2 cellular contexts compared by ENCODE assay signal in genomic region chr5:116858705-116859333, GRCh38.
TF ChIP-seq lines count a peak whose summit lies in the region.

No MANE protein-coding gene starts in this region.

TF ChIP-seq in HepG2, 621 proteins besides CTCF, POLR2A, EP300 and RAD21 (continues in another document):
- TF ChIP-seq ZBTB34 (CRISPR knock-in tag; IDR thresholded peaks at IDR 0.05): 0 out of 2 replicates have a peak, but pooled peaks have one; percentile 39
- TF ChIP-seq IRF2 (CRISPR knock-in tag; IDR thresholded peaks at IDR 0.05): 0 out of 2 replicates have a peak, but pooled peaks have one; percentile 12
- no peak for TF ChIP-seq PTBP1 (IDR thresholded peaks at IDR 0.05; ENCODE audit: low read depth, low read length, poor library complexity, severe bottlenecking)
- TF ChIP-seq REST (IDR thresholded peaks at IDR 0.05; ENCODE audit: borderline replicate concordance in 1 of 2, low read depth in 1 of 2, low read length in 2 of 2): no peak
- peak; percentile 26; the same call in 1 of the 2 replicates for TF ChIP-seq ZNF337 (CRISPR knock-in tag; IDR thresholded peaks at IDR 0.05; ENCODE audit: borderline replicate concordance, low read depth)
- TF ChIP-seq TARDBP (CRISPR knock-in tag; IDR thresholded peaks at IDR 0.05): peak; percentile 61; the same call in 1 of the 2 replicates
- peak; percentile 80 for TF ChIP-seq FOXA3 (CRISPR knock-in tag; IDR thresholded peaks at IDR 0.05)
- TF ChIP-seq ZNF609 (CRISPR knock-in tag; IDR thresholded peaks at IDR 0.05; ENCODE audit: borderline replicate concordance): peak; percentile 31; the same call in 1 of the 2 replicates
- TF ChIP-seq RXRB (CRISPR knock-in tag; IDR thresholded peaks at IDR 0.05; ENCODE audit: borderline replicate concordance): peak; percentile 76; the same call in 1 of the 2 replicates
- 0 out of 2 replicates have a peak, but pooled peaks have one; percentile 10 for TF ChIP-seq ZNF331 (CRISPR knock-in tag; IDR thresholded peaks at IDR 0.05)
- peak; percentile 82; the same call in 1 of the 2 replicates for TF ChIP-seq FOXP4 (CRISPR knock-in tag; IDR thresholded peaks at IDR 0.05)

TF ChIP-seq in H1, 55 proteins besides CTCF, POLR2A, EP300 and RAD21:
- no peak for TF ChIP-seq CHD1 (IDR thresholded peaks at IDR 0.05; ENCODE audit: low read depth, low read length)
- no peak for TF ChIP-seq TAF7 (optimal IDR thresholded peaks at IDR 0.05; ENCODE audit: borderline replicate concordance, low read depth, low read length)
- TF ChIP-seq ATF2 (IDR thresholded peaks at IDR 0.05; ENCODE audit: low read length): no peak
- no peak for TF ChIP-seq ATF3 (IDR thresholded peaks at IDR 0.05; ENCODE audit: insufficient read depth, low read depth, low read length)
- no peak for TF ChIP-seq GTF2F1 (IDR thresholded peaks at IDR 0.05; ENCODE audit: borderline replicate concordance, low read depth, low read length)
- no peak for TF ChIP-seq SIRT6 (IDR thresholded peaks at IDR 0.05; ENCODE audit: low read length)
- no peak for TF ChIP-seq HDAC2 (IDR thresholded peaks at IDR 0.05; ENCODE audit: borderline replicate concordance in 1 of 2, low read depth in 2 of 2, low read length in 2 of 2)
TF ChIP-seq in H1: peak in this region for 0.
